In genomic region chr13:69324109-69324886, GRCh38 we compare ENCODE assay signal across 10 cellular contexts.
DNase-seq lines count a peak whose midpoint lies in the region; TF ChIP-seq lines count a peak whose summit lies in the region.
"Had no signal": no experiment of that assay in that cellular context is flagged by ENCODE, and none has a peak within 500 bp of the region (broad histone marks: within the 10 kb centered on the region; RNA-seq: fewer than 3 reads in every experiment).

No MANE protein-coding gene starts in this region.

- no peak overlapping the region for H3K9ac ChIP-seq in endodermal cell (ENCODE audit: extremely low read depth, low read length, poor library complexity, severe bottlenecking)

- H3K27me3 ChIP-seq in endodermal cell (ENCODE audit: control insufficient read depth, insufficient read depth, low read length, poor library complexity, severe bottlenecking): no peaks in the 10 kb centered on the region
- H3K27me3 ChIP-seq in esophagus muscularis mucosa: no peaks in the 10 kb centered on the region

- no peaks in the 10 kb centered on the region for H3K36me3 ChIP-seq in endodermal cell (ENCODE audit: control insufficient read depth, insufficient read depth, low read length)
- H3K36me3 ChIP-seq in esophagus muscularis mucosa: no peaks in the 10 kb centered on the region

- TF ChIP-seq CTCF in endodermal cell (conservative IDR thresholded peaks at IDR 0.05): peak; percentile 61
- TF ChIP-seq CTCF in esophagus muscularis mucosa (IDR thresholded peaks at IDR 0.05): no peak

- no peak overlapping the region for H3K27ac Mint-ChIP-seq in endodermal cell
- H3K27ac Mint-ChIP-seq: natural killer cell treated with Interleukin-12 subunit alpha and Interleukin-12 subunit beta and Interleukin-15 and Interleukin-18, amount 100 ng/mL, for 72 hours; stimulated activated effector memory CD8-positive, alpha-beta T cell treated with anti-CD3 and anti-CD28 coated beads, Interleukin-12 subunit alpha, Interleukin-12 subunit beta, amount 100 ng/mL, for 72 hours had no signal

- H3K27ac ChIP-seq in endodermal cell (ENCODE audit: low read depth, low read length): no peak overlapping the region
- no peak overlapping the region for H3K27ac ChIP-seq in esophagus muscularis mucosa (replicated peaks in 1 of 4)

- WGBS in endodermal cell (ENCODE audit: insufficient coverage in 1 of 2, insufficient read length in 1 of 2), 2 experiments: 74 to 100% methylated on average over 1 to 2 of the region's 2 CpGs
- WGBS in esophagus muscularis mucosa: 2% methylated on average over 2 of the region's 2 CpGs

- H3K4me1 ChIP-seq in endodermal cell (ENCODE audit: control insufficient read depth, insufficient read depth, low read length) (no peaks in the 10 kb centered on the region), esophagus muscularis mucosa (no peaks in the 10 kb centered on the region)

- H3K9me3 ChIP-seq in endodermal cell (ENCODE audit: control insufficient read depth, low read length) (no peaks in the 10 kb centered on the region), esophagus muscularis mucosa (no peaks in the 10 kb centered on the region)

- H3K4me3 ChIP-seq in endodermal cell (ENCODE audit: low read length): no peak overlapping the region
- no peak overlapping the region for H3K4me3 ChIP-seq in esophagus muscularis mucosa

- H3K4me3 Mint-ChIP-seq in endodermal cell: no peak overlapping the region
- H3K4me3 Mint-ChIP-seq: natural killer cell treated with Interleukin-12 subunit alpha and Interleukin-12 subunit beta and Interleukin-15 and Interleukin-18, amount 100 ng/mL, for 72 hours; stimulated activated effector memory CD8-positive, alpha-beta T cell treated with anti-CD3 and anti-CD28 coated beads, Interleukin-12 subunit alpha, Interleukin-12 subunit beta, amount 100 ng/mL, for 72 hours had no signal

- no peak for TF ChIP-seq EP300 in esophagus muscularis mucosa (IDR thresholded peaks at IDR 0.05)

- intact Hi-C loops in esophagus muscularis mucosa (cut with DNase I): no loop called here

- TF ChIP-seq POLR2A in esophagus muscularis mucosa (IDR thresholded peaks at IDR 0.05; ENCODE audit: low read depth): no peak

- H3K36me3 Mint-ChIP-seq in endodermal cell (ENCODE audit: low read depth): no peaks in the 10 kb centered on the region
- H3K36me3 Mint-ChIP-seq: natural killer cell treated with Interleukin-12 subunit alpha and Interleukin-12 subunit beta and Interleukin-15 and Interleukin-18, amount 100 ng/mL, for 72 hours; stimulated activated effector memory CD8-positive, alpha-beta T cell treated with anti-CD3 and anti-CD28 coated beads, Interleukin-12 subunit alpha, Interleukin-12 subunit beta, amount 100 ng/mL, for 72 hours had no signal

- DNase-seq in SIG-M5 treated with dmso at 0.1 percent for 504 hours (lab: John Stamatoyannopoulos, UW; ENCODE audit: unreplicated experiment) (peak; percentile 53), SIG-M5 (lab: John Stamatoyannopoulos, UW) (no peak), NCI-H82 (lab: John Stamatoyannopoulos, UW) (peak; percentile 84), endodermal cell (no peak), ecto neural progenitor cell (ENCODE audit: low spot score) (no peak), NCI-H446 treated with DMSO at 0.1 percent for 48 hours (lab: John Stamatoyannopoulos, UW) (no peak), esophagus muscularis mucosa (ENCODE audit: extremely low spot score) (no peak), GM03348 (ENCODE audit: low spot score) (no peak)

- peaks cover 1% of the 10 kb centered on the region for H3K4me1 Mint-ChIP-seq in endodermal cell
- H3K4me1 Mint-ChIP-seq: stimulated activated effector memory CD8-positive, alpha-beta T cell treated with anti-CD3 and anti-CD28 coated beads, Interleukin-12 subunit alpha, Interleukin-12 subunit beta, amount 100 ng/mL, for 72 hours had no signal

- no peaks in the 10 kb centered on the region for H3K27me3 Mint-ChIP-seq in endodermal cell (ENCODE audit: insufficient read depth)
- H3K27me3 Mint-ChIP-seq: natural killer cell treated with Interleukin-12 subunit alpha and Interleukin-12 subunit beta and Interleukin-15 and Interleukin-18, amount 100 ng/mL, for 72 hours had no signal

- H3K9me3 Mint-ChIP-seq in endodermal cell: no peaks in the 10 kb centered on the region

Comparison
In these comparisons a context has a peak if more than half of its experiments do, and no peak if none do; other contexts are left out.
1. DNase-seq: peak in SIG-M5 treated with dmso at 0.1 percent for 504 hours (single experiment) and NCI-H82 (single experiment); none in SIG-M5 (single experiment), endodermal cell (single experiment), ecto neural progenitor cell (single experiment), NCI-H446 treated with DMSO at 0.1 percent for 48 hours (single experiment), esophagus muscularis mucosa (single experiment) and GM03348 (single experiment).